1 cellular context compared by ENCODE assay signal in the genomic region with DNA sequence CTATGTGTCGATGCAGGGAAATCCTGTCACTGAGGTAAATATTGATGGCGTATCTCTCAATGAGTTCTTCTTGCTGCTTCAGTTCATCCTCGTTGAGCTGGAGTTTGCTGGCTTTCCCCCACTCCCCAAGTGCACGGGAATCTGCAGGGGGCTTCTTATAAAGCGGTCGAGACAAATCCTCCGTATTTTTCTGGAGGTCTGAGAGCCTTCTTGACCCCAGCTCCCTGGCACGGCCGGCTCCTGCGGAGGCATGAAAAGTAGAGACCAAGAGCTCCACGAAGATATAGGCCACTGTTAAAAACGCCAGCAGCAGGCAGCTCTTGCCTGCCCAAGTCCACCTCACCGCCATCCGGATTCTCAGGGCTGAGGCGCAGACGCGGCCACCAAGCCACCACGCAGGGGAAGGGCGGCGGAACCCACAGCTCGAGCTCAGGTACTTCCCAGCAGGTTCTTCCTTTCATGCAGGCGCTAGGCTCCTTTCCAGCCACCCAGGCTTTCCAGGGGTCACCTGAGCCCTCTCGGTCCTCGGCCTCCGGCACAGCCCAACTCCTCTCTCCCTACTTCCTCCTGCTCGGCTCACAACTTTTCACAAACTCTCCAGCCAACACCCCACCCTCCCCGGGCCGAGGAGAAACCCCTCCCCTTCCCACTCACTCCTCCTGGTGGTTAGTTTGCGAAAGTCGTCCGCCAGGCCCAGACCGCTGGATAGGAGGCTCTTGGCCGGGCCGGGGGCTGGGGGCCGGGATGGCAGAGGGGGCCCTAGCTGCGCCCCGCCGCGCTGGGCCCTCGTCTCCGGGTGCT.
TF ChIP-seq lines count a peak whose summit lies in the region.

Gene GALNT4 (minus strand): TSS at position 596 of the 801 bp plus-strand sequence. CDS start 247 bp downstream, at position 349.

TF ChIP-seq in K562, 482 proteins besides CTCF, POLR2A, EP300 and RAD21 (continued from another document and continues in another):
- TF ChIP-seq EP400 (IDR thresholded peaks at IDR 0.05) (peak; percentile 4; the same call in 1 of the 2 replicates), EGR1 (conservative IDR thresholded peaks at IDR 0.05) (no peak), CC2D1A (IDR thresholded peaks at IDR 0.05) (no peak), HDAC2 (IDR thresholded peaks at IDR 0.05) (peak; percentile 43; the same call in 1 of the 2 replicates), ZNF274 (IDR thresholded peaks at IDR 0.05; ENCODE audit: borderline replicate concordance, low read depth, low read length) (no peak), ESRRB (CRISPR knock-in tag; IDR thresholded peaks at IDR 0.05; ENCODE audit: borderline replicate concordance) (no peak), POLR2B (IDR thresholded peaks at IDR 0.05; ENCODE audit: low read depth, partially characterized antibody) (no peak), RFX7 (CRISPR knock-in tag; IDR thresholded peaks at IDR 0.05) (no peak), E2F5 (CRISPR knock-in tag; IDR thresholded peaks at IDR 0.05) (no peak), NKRF (IDR thresholded peaks at IDR 0.05; ENCODE audit: borderline replicate concordance) (peak; percentile 19; the same call in 1 of the 2 replicates), TGIF2 (CRISPR knock-in tag; IDR thresholded peaks at IDR 0.05) (no peak), VEZF1 (CRISPR knock-in tag; IDR thresholded peaks at IDR 0.05) (peak; percentile 88), PHTF2 (CRISPR knock-in tag; IDR thresholded peaks at IDR 0.05) (no peak), TEAD2 (tag; IDR thresholded peaks at IDR 0.05) (no peak), ARID3A (IDR thresholded peaks at IDR 0.05; ENCODE audit: borderline replicate concordance, low read depth, low read length) (no peak), CEBPG (CRISPR knock-in tag; IDR thresholded peaks at IDR 0.05) (no peak), CEBPG (tag; conservative IDR thresholded peaks at IDR 0.05 in 1 of 2, IDR thresholded peaks at IDR 0.05 in 1 of 2) (no peak), NFE2 (IDR thresholded peaks at IDR 0.05; ENCODE audit: low read depth) (no peak), PURB (CRISPR knock-in tag; IDR thresholded peaks at IDR 0.05; ENCODE audit: low read depth) (no peak), PRMT5 (CRISPR knock-in tag; IDR thresholded peaks at IDR 0.05) (no peak), ZFP30 (CRISPR knock-in tag; IDR thresholded peaks at IDR 0.05; ENCODE audit: borderline replicate concordance) (no peak), ILK (tag; IDR thresholded peaks at IDR 0.05; ENCODE audit: borderline replicate concordance, low read depth) (no peak), KDM4B (IDR thresholded peaks at IDR 0.05; ENCODE audit: borderline replicate concordance in 2 of 2, low read depth in 1 of 2) (no peak), ZNF121 (CRISPR knock-in tag; conservative IDR thresholded peaks at IDR 0.05) (no peak), PBX2 (CRISPR knock-in tag; IDR thresholded peaks at IDR 0.05; ENCODE audit: low read depth) (no peak), PBX2 (tag; conservative IDR thresholded peaks at IDR 0.05; ENCODE audit: low read depth) (no peak), SP1 (CRISPR knock-in tag; IDR thresholded peaks at IDR 0.05) (peak; percentile 73), ZSCAN29 (IDR thresholded peaks at IDR 0.05) (no peak), PCBP1 (IDR thresholded peaks at IDR 0.05; ENCODE audit: low read depth, low read length, poor library complexity, severe bottlenecking) (peak; percentile 31), ZNF212 (CRISPR knock-in tag; IDR thresholded peaks at IDR 0.05) (no peak), ZNF436 (CRISPR knock-in tag; IDR thresholded peaks at IDR 0.05) (no peak), ZNF143 (CRISPR knock-in tag; IDR thresholded peaks at IDR 0.05) (no peak), RBM22 (IDR thresholded peaks at IDR 0.05; ENCODE audit: low read depth, low read length, poor library complexity, severe bottlenecking) (no peak), STAT5B (CRISPR knock-in tag; IDR thresholded peaks at IDR 0.05) (no peak), IRF2 (CRISPR knock-in tag; IDR thresholded peaks at IDR 0.05) (no peak), ZNF696 (CRISPR knock-in tag; conservative IDR thresholded peaks at IDR 0.05) (no peak), BRF1 (IDR thresholded peaks at IDR 0.05; ENCODE audit: borderline replicate concordance, extremely low read depth, insufficient read length) (no peak), PRPF4 (IDR thresholded peaks at IDR 0.05; ENCODE audit: insufficient read depth, low read depth, low read length, poor library complexity, severe bottlenecking) (no peak), HIVEP1 (CRISPR knock-in tag; IDR thresholded peaks at IDR 0.05) (no peak), TCFL5 (CRISPR knock-in tag; conservative IDR thresholded peaks at IDR 0.05) (no peak), CBX1 (IDR thresholded peaks at IDR 0.05; ENCODE audit: low read depth) (no peak), ZNF668 (CRISPR knock-in tag; IDR thresholded peaks at IDR 0.05) (no peak), ZZZ3 (IDR thresholded peaks at IDR 0.05) (no peak), NR2C2 (CRISPR knock-in tag; IDR thresholded peaks at IDR 0.05) (no peak), NR2C2 (tag; IDR thresholded peaks at IDR 0.05) (no peak), ZNF444 (CRISPR knock-in tag; IDR thresholded peaks at IDR 0.05) (no peak), MAFF (IDR thresholded peaks at IDR 0.05; ENCODE audit: low read length) (no peak), ZBTB7A (IDR thresholded peaks at IDR 0.05; ENCODE audit: borderline replicate concordance, control insufficient read depth, low read depth, low read length) (peak; percentile 70; the same call in 1 of the 2 replicates), TBP (optimal IDR thresholded peaks at IDR 0.05; ENCODE audit: low read depth, low read length) (peak; percentile 48), SAFB (IDR thresholded peaks at IDR 0.05; ENCODE audit: borderline replicate concordance, low read depth, low read length) (no peak), ZBTB33 (CRISPR knock-in tag; IDR thresholded peaks at IDR 0.05) (0 out of 2 replicates have a peak, but pooled peaks have one; percentile 17), ZNF707 (CRISPR knock-in tag; conservative IDR thresholded peaks at IDR 0.05) (no peak)
- TF ChIP-seq, protein P1, sequence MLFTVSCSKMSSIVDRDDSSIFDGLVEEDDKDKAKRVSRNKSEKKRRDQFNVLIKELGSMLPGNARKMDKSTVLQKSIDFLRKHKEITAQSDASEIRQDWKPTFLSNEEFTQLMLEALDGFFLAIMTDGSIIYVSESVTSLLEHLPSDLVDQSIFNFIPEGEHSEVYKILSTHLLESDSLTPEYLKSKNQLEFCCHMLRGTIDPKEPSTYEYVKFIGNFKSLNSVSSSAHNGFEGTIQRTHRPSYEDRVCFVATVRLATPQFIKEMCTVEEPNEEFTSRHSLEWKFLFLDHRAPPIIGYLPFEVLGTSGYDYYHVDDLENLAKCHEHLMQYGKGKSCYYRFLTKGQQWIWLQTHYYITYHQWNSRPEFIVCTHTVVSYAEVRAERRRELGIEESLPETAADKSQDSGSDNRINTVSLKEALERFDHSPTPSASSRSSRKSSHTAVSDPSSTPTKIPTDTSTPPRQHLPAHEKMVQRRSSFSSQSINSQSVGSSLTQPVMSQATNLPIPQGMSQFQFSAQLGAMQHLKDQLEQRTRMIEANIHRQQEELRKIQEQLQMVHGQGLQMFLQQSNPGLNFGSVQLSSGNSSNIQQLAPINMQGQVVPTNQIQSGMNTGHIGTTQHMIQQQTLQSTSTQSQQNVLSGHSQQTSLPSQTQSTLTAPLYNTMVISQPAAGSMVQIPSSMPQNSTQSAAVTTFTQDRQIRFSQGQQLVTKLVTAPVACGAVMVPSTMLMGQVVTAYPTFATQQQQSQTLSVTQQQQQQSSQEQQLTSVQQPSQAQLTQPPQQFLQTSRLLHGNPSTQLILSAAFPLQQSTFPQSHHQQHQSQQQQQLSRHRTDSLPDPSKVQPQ (CRISPR knock-in tag; IDR thresholded peaks at IDR 0.05; ENCODE audit: borderline replicate concordance), result no peak
- TF ChIP-seq, protein P2, sequence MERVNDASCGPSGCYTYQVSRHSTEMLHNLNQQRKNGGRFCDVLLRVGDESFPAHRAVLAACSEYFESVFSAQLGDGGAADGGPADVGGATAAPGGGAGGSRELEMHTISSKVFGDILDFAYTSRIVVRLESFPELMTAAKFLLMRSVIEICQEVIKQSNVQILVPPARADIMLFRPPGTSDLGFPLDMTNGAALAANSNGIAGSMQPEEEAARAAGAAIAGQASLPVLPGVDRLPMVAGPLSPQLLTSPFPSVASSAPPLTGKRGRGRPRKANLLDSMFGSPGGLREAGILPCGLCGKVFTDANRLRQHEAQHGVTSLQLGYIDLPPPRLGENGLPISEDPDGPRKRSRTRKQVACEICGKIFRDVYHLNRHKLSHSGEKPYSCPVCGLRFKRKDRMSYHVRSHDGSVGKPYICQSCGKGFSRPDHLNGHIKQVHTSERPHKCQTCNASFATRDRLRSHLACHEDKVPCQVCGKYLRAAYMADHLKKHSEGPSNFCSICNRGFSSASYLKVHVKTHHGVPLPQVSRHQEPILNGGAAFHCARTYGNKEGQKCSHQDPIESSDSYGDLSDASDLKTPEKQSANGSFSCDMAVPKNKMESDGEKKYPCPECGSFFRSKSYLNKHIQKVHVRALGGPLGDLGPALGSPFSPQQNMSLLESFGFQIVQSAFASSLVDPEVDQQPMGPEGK (CRISPR knock-in tag; IDR thresholded peaks at IDR 0.05; ENCODE audit: borderline replicate concordance), result no peak
